ENCODE assay signal across 17 cellular contexts in the genomic region with DNA sequence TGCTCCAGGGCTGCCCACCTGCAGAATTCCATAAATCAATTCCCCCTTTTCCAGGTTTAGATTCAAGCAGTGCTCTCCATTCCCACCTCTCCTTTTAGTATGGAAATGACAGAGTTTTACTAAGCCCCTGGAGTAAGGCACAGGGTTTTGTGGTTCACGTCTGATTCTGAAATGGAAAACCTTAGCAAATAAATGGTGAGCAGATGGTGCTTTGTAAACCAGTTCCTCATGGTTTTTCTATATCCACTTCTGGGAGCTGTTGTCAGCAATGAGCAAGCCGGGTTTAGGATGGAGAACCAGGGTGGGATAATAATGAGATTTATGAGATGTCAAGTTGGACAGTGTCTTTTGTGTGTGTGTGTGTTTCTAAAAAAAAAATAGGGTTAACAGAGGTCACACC.
DNase-seq lines count a peak whose midpoint lies in the region; ATAC-seq and TF ChIP-seq lines count a peak whose summit lies in the region.
"Had no signal": no experiment of that assay in that cellular context is flagged by ENCODE, and none has a peak within 500 bp of the region (broad histone marks: within the 10 kb centered on the region; RNA-seq: fewer than 3 reads in every experiment).

No MANE protein-coding gene starts in this region.

- TF ChIP-seq CTCF in esophagus muscularis mucosa (IDR thresholded peaks at IDR 0.05) (no peak), transverse colon (IDR thresholded peaks at IDR 0.05) (no peak)

- H3K4me1 ChIP-seq in esophagus muscularis mucosa: peaks cover 10 to 43% (median 39%) of the 10 kb centered on the region in 4 donors
- peaks cover 0 to 16% (median 5%) of the 10 kb centered on the region in 4 donors for H3K4me1 ChIP-seq in transverse colon

- TF ChIP-seq EP300 in esophagus muscularis mucosa (IDR thresholded peaks at IDR 0.05) (no peak), transverse colon (IDR thresholded peaks at IDR 0.05; ENCODE audit: low read depth) (no peak)

- H3K36me3 ChIP-seq in esophagus muscularis mucosa (no peaks in the 10 kb centered on the region), transverse colon (no peaks in the 10 kb centered on the region)
- H3K36me3 ChIP-seq: MG63, spleen had no signal

- intact Hi-C loops in esophagus muscularis mucosa (cut with DNase I) (no loop called here), transverse colon (cut with DNase I; ENCODE audit: low total_unique reads) (no loop called here), sciatic nerve (cut with DNase I) (no loop called here)

- H3K9me3 ChIP-seq in esophagus muscularis mucosa (no peaks in the 10 kb centered on the region), transverse colon (no peaks in the 10 kb centered on the region)
- H3K9me3 ChIP-seq: MG63, spleen had no signal

- TF ChIP-seq POLR2A in esophagus muscularis mucosa (IDR thresholded peaks at IDR 0.05; ENCODE audit: low read depth) (no peak), transverse colon (IDR thresholded peaks at IDR 0.05) (no peak)

- WGBS in esophagus muscularis mucosa: 60% methylated on average over 2 of the region's 2 CpGs
- WGBS in transverse colon (ENCODE audit: low coverage in 1 of 2), 2 donors: 49 to 60% methylated on average over 1 to 2 of the region's 2 CpGs

- DNase-seq in NCI-H748 (lab: John Stamatoyannopoulos, UW; ENCODE audit: unreplicated experiment) (peak; percentile 8), NCI-H748 treated with DMSO at 0.1 percent for 48 hours (lab: John Stamatoyannopoulos, UW) (no peak), NCI-H524 (lab: John Stamatoyannopoulos, UW) (peak; percentile 33 to 85), esophagus muscularis mucosa (ENCODE audit: extremely low spot score) (no peak), transverse colon (no peak), AML-193 (lab: John Stamatoyannopoulos, UW) (no peak), sciatic nerve (ENCODE audit: low spot score) (no peak)
- DNase-seq in stimulated activated naive CD4-positive, alpha-beta T cell treated with Interleukin-2 at 50 U/mL for 16 hours (lab: John Stamatoyannopoulos, UW): no peak
- DNase-seq: activated CD8-positive, alpha-beta memory T cell treated with anti-CD3 and anti-CD28 coated beads, Interleukin-2, amount 50 U/mL, for 48 hours; activated naive CD4-positive, alpha-beta T cell treated with Interleukin-2 at 50 U/mL for 16 hours; effector memory CD8-positive, alpha-beta T cell; Right ventricle myocardium superior; spleen; stimulated activated naive B cell treated with anti-CD40 and anti-IgM and Interleukin-4, amounts not matched to agents 10 μg/mL and 1 μg/mL and 100 μg/mL, for 72 hours; T-helper 17 cell had no signal

- H3K4me3 ChIP-seq in esophagus muscularis mucosa: no peak overlapping the region
- no peak overlapping the region for H3K4me3 ChIP-seq in transverse colon
- H3K4me3 ChIP-seq: MG63, spleen had no signal

- no peaks in the 10 kb centered on the region for H3K27me3 ChIP-seq in esophagus muscularis mucosa
- H3K27me3 ChIP-seq in transverse colon: no peaks in the 10 kb centered on the region
- H3K27me3 ChIP-seq: MG63 had no signal

- in situ Hi-C loops in transverse colon (cut with MboI; ENCODE audit: low pct_ligation_motif_present in 1 of 4, low pct_unique_long_range_greater_than_20kb in 1 of 4, low sequenced_read_pairs in 3 of 4): no loop called here

- ATAC-seq in sciatic nerve: no peak
- ATAC-seq: effector memory CD8-positive, alpha-beta T cell; HCT116; stimulated activated naive B cell treated with anti-CD40 and anti-IgM and Interleukin-4, amounts not matched to agents 10 μg/mL and 1 μg/mL and 100 μg/mL, for 72 hours; T-helper 17 cell had no signal

- peak overlapping the region in 3 of 4 donors; percentile 44 to 59 (median 59) for H3K27ac ChIP-seq in esophagus muscularis mucosa (replicated peaks in 1 of 4)
- peak overlapping the region in 3 of 4 donors; percentile 22 to 58 (median 33) for H3K27ac ChIP-seq in transverse colon
- H3K27ac ChIP-seq: spleen had no signal

Comparison
In these comparisons a context has a peak if more than half of its experiments do, and no peak if none do; other contexts are left out.
1. DNase-seq: peak in NCI-H748 (single experiment) and NCI-H524 (2 of 2); none in NCI-H748 treated with DMSO at 0.1 percent for 48 hours (single experiment), esophagus muscularis mucosa (single experiment), transverse colon (single experiment), AML-193 (0 of 2), sciatic nerve (single experiment) and stimulated activated naive CD4-positive, alpha-beta T cell treated with Interleukin-2 at 50 U/mL for 16 hours (single experiment).